ENCODE assay signal across 1 cellular context in genomic region chr17:9577402-9577709, GRCh38.
TF ChIP-seq lines count a peak whose summit lies in the region.

No MANE protein-coding gene starts in this region.

TF ChIP-seq in HepG2, 621 proteins besides CTCF, POLR2A, EP300 and RAD21:
- no peak for TF ChIP-seq ZSCAN29 (CRISPR knock-in tag; conservative IDR thresholded peaks at IDR 0.05)
- no peak for TF ChIP-seq TRIM24 (CRISPR knock-in tag; IDR thresholded peaks at IDR 0.05)
- TF ChIP-seq, protein P1, sequence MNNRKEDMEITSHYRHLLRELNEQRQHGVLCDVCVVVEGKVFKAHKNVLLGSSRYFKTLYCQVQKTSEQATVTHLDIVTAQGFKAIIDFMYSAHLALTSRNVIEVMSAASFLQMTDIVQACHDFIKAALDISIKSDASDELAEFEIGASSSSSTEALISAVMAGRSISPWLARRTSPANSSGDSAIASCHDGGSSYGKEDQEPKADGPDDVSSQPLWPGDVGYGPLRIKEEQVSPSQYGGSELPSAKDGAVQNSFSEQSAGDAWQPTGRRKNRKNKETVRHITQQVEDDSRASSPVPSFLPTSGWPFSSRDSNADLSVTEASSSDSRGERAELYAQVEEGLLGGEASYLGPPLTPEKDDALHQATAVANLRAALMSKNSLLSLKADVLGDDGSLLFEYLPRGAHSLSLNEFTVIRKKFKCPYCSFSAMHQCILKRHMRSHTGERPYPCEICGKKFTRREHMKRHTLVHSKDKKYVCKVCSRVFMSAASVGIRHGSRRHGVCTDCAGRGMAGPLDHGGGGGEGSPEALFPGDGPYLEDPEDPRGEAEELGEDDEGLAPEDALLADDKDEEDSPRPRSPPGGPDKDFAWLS (CRISPR knock-in tag; IDR thresholded peaks at IDR 0.05; ENCODE audit: borderline replicate concordance) = no peak
- TF ChIP-seq, protein P2, sequence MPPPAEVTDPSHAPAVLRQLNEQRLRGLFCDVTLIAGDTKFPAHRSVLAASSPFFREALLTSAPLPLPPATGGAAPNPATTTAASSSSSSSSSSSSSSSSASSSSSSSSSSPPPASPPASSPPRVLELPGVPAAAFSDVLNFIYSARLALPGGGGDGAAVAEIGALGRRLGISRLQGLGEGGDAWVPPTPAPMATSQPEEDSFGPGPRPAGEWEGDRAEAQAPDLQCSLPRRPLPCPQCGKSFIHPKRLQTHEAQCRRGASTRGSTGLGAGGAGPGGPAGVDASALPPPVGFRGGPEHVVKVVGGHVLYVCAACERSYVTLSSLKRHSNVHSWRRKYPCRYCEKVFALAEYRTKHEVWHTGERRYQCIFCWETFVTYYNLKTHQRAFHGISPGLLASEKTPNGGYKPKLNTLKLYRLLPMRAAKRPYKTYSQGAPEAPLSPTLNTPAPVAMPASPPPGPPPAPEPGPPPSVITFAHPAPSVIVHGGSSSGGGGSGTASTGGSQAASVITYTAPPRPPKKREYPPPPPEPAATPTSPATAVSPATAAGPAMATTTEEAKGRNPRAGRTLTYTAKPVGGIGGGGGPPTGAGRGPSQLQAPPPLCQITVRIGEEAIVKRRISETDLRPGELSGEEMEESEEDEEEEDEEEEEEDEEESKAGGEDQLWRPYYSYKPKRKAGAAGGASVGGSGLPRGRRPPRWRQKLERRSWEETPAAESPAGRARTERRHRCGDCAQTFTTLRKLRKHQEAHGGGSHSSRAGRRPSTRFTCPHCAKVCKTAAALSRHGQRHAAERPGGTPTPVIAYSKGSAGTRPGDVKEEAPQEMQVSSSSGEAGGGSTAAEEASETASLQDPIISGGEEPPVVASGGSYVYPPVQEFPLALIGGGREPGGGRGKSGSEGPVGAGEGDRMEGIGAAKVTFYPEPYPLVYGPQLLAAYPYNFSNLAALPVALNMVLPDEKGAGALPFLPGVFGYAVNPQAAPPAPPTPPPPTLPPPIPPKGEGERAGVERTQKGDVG (CRISPR knock-in tag; IDR thresholded peaks at IDR 0.05; ENCODE audit: borderline replicate concordance) = no peak
- TF ChIP-seq JUND (CRISPR knock-in tag; IDR thresholded peaks at IDR 0.05) = no peak
- TF ChIP-seq, protein P3, sequence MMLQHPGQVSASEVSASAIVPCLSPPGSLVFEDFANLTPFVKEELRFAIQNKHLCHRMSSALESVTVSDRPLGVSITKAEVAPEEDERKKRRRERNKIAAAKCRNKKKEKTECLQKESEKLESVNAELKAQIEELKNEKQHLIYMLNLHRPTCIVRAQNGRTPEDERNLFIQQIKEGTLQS (CRISPR knock-in tag; IDR thresholded peaks at IDR 0.05) = no peak
- TF ChIP-seq FOXK1 (CRISPR knock-in tag; IDR thresholded peaks at IDR 0.05; ENCODE audit: borderline replicate concordance, low read depth) = no peak
- TF ChIP-seq MYC (CRISPR knock-in tag; IDR thresholded peaks at IDR 0.05; ENCODE audit: borderline replicate concordance) = no peak
